ENCODE assay signal across 8 cellular contexts in genomic region chr19:4014541-4015491, GRCh38. TPM values are rescaled to one million over a fixed set of nuclear protein-coding genes. Genes with fewer than 3 reads are reported as not detected.
DNase-seq lines count a peak whose midpoint lies in the region; ATAC-seq and TF ChIP-seq lines count a peak whose summit lies in the region.

No MANE protein-coding gene starts in this region.

- 65 to 66% (median 65%) methylated on average over 18 to 25 of the region's 25 CpGs for WGBS in heart left ventricle, 4 donors
- 54 to 65% (median 61%) methylated on average over 14 to 25 of the region's 25 CpGs for WGBS in spleen, 5 donors

- intact Hi-C loops in heart left ventricle (cut with DNase I) (loop anchor here in 6 of 10 donors (5.0 to 10.0 kb wide), 5 partner anchors 37 to 110 kb away; partner anchors contain the start of gene MAP2K2 (in 1 of the 6)), spleen (cut with DNase I; ENCODE audit: low total_unique reads) (no loop called here)

- in situ Hi-C loops in G401 (cut with HindIII; ENCODE audit: low sequenced_read_pairs): no loop called here

- DNase-seq in G401 (ENCODE audit: low spot score) (peak; percentile 81), activated T-cell treated with anti-CD3 and anti-CD28 coated beads for 24 hours (ENCODE audit: low read depth) (peak; percentile 32), heart left ventricle (peak; percentile 69 to 84 (median 74)), spleen (no peak), NCI-H2081 (lab: John Stamatoyannopoulos, UW) (no peak), NOMO-1 treated with DMSO at 0.1 percent for 48 hours (lab: John Stamatoyannopoulos, UW; ENCODE audit: unreplicated experiment) (no peak), NCI-H187 treated with DMSO at 0.1 percent for 48 hours (lab: John Stamatoyannopoulos, UW) (no peak)

- peak; percentile 44 to 89 (median 60) for ATAC-seq in heart left ventricle
- ATAC-seq in GM18867 (IDR thresholded peaks at IDR 0.05; ENCODE audit: unreplicated experiment): no peak

- H3K4me1 ChIP-seq in heart left ventricle (peaks cover 3 to 79% (median 38%) of the 10 kb centered on the region in 12 donors), spleen (peaks cover 14 to 87% (median 51%) of the 10 kb centered on the region in 6 donors)

- TF ChIP-seq CTCF in heart left ventricle (IDR thresholded peaks at IDR 0.05) (no peak), spleen (IDR thresholded peaks at IDR 0.05 in 8 of 11, conservative IDR thresholded peaks at IDR 0.05 in 3 of 11) (no peak)

- no peaks in the 10 kb centered on the region for H3K9me3 ChIP-seq in heart left ventricle
- no peaks in the 10 kb centered on the region for H3K9me3 ChIP-seq in spleen

- peak in 1 of 2 donors; percentile 54 for TF ChIP-seq POLR2A in heart left ventricle (IDR thresholded peaks at IDR 0.05)
- no peak for TF ChIP-seq POLR2A in spleen (IDR thresholded peaks at IDR 0.05)

- H3K36me3 ChIP-seq in heart left ventricle (peaks cover 0 to 62% (median 21%) of the 10 kb centered on the region in 9 donors), spleen (peaks cover 0 to 95% (median 51%) of the 10 kb centered on the region in 6 donors)

- H3K4me3 ChIP-seq in heart left ventricle (peak overlapping the region in 9 of 12 donors; percentile 25 to 43 (median 33)), spleen (peak overlapping the region in 1 of 8 donors; percentile 29)

- H3K27ac ChIP-seq in heart left ventricle (peak overlapping the region; percentile 51 to 87 (median 80)), spleen (peak overlapping the region in 6 of 8 donors; percentile 17 to 63 (median 45))

- H3K27me3 ChIP-seq in heart left ventricle (no peaks in the 10 kb centered on the region), spleen (replicated peaks in 1 of 7) (no peaks in the 10 kb centered on the region)

RNA-seq across cellular contexts. Expression of gene PIAS4, which starts 7.3 kb away (rescaled TPM):
- total RNA-seq in G401 (2014; rRNA removed; shearing (Covaris generic)): 24.7 and 45.7 TPM in 2 replicates
- total RNA-seq in heart left ventricle: 10 to 100 TPM; 12.5 to 19.1 (median 15.3) TPM
- polyA plus RNA-seq in heart left ventricle: 10 to 100 TPM; 12.3 to 15.4 TPM
- total RNA-seq in spleen: 10 to 100 TPM; 16.4 to 30.5 (median 29.0) TPM
- 10 to 100 TPM in 1 of 3 donors, 1 to 10 TPM in 2; 6.2 to 13.9 (median 6.4) TPM for polyA plus RNA-seq in spleen

RNA-seq across cellular contexts. Expression of gene EEF2, which starts 29.6 kb away (rescaled TPM):
- 2,932 and 3,263 TPM in 2 replicates for total RNA-seq in G401 (2014; rRNA removed; shearing (Covaris generic))
- total RNA-seq in heart left ventricle (1,000 to 10,000 TPM; 1,373 to 2,686 (median 2,215) TPM), spleen (1,000 to 10,000 TPM; 1,078 to 1,961 (median 1,406) TPM)
- polyA plus RNA-seq in heart left ventricle (1,000 to 10,000 TPM in 1 of 2 donors, 100 to 1,000 TPM in 1; 846 to 1,944 TPM), spleen (1,000 to 10,000 TPM in 1 of 3 donors, 100 to 1,000 TPM in 2; 565 to 1,281 (median 624) TPM)

RNA-seq across cellular contexts. Expression of gene DAPK3, which starts 43.9 kb away (rescaled TPM):
- total RNA-seq in G401 (2014; rRNA removed; shearing (Covaris generic)): 171 and 247 TPM in 2 replicates
- total RNA-seq in heart left ventricle (100 to 1,000 TPM in 4 of 9 donors, 10 to 100 TPM in 5; 70.6 to 200 (median 97.4) TPM), spleen (10 to 100 TPM; 37.1 to 49.3 (median 46.7) TPM)
- polyA plus RNA-seq in heart left ventricle (100 to 1,000 TPM; 160 to 252 TPM), spleen (10 to 100 TPM; 26.5 to 68.8 (median 30.8) TPM)

RNA-seq across cellular contexts. Expression of gene ZBTB7A, which starts 51.9 kb away (rescaled TPM):
- total RNA-seq in G401 (2014; rRNA removed; shearing (Covaris generic)): 12.8 and 13.3 TPM in 2 replicates
- 10 to 100 TPM; 22.8 to 65.0 (median 29.3) TPM for total RNA-seq in heart left ventricle
- 10 to 100 TPM; 14.6 to 14.7 TPM for polyA plus RNA-seq in heart left ventricle
- 10 to 100 TPM; 43.0 to 68.1 (median 53.7) TPM for total RNA-seq in spleen
- polyA plus RNA-seq in spleen: 10 to 100 TPM in 1 of 3 donors, 1 to 10 TPM in 2; 4.0 to 15.2 (median 4.2) TPM

Comparison
In these comparisons a context has a peak if more than half of its experiments do, and no peak if none do; other contexts are left out.
1. DNase-seq: peak in G401 (single experiment), activated T-cell treated with anti-CD3 and anti-CD28 coated beads for 24 hours (single experiment) and heart left ventricle (5 of 5); none in spleen (single experiment), NCI-H2081 (0 of 2), NOMO-1 treated with DMSO at 0.1 percent for 48 hours (single experiment) and NCI-H187 treated with DMSO at 0.1 percent for 48 hours (single experiment).